8 cellular contexts compared by ENCODE assay signal in the genomic region with DNA sequence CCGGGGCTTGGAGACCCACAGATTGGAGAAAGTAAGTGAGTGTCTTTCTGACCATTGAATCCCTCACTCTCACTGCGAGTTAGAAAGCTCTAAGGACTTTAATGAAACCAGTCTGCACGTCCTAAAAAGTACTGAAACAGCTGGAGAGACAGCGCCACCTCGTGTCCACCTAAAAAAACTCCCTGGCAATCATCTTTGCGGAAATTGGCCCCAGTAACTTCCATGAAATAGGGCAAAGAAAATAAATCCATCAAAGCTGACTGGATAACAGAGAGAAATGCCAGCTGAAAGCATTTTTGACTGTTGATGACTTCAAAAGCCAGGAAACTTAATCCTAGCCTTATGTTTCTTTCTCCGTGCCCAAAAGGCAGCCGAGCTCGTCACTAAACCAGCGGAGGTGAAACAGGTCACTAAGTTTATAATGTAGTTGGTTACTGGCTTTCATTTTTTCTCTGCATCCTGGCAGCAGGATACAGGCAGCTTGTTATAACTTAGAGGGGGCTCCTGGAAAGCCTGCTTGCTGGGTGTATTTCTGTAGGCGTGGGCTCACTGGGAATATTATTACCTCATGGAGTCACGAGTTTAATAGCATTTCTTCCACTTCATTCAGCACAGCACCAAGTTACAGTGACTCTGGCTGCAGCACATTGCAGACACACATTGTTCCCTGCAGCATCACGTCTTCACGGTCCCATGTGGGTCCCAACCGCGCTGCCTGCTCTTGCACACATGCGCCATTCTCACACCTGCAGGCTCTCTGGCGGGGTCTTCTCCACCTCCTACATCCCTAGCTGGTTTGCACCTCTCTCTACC.
A peak's percentile ranks its signal among the peaks of the same experiment; 100 is the strongest.
DNase-seq lines count a peak whose midpoint lies in the region; ATAC-seq and TF ChIP-seq lines count a peak whose summit lies in the region.

No MANE protein-coding gene starts in this region.

- H3K9me3 ChIP-seq in MM.1S (replicated peaks; ENCODE audit: insufficient read depth, low read length), result no peaks in the 10 kb centered on the region
- H3K9me3 ChIP-seq in RWPE2 (ENCODE audit: severe bottlenecking), result no peaks in the 10 kb centered on the region
- H3K9me3 ChIP-seq in prostate gland, result no peaks in the 10 kb centered on the region

- TF ChIP-seq CTCF in GM06990 (IDR thresholded peaks at IDR 0.05; ENCODE audit: insufficient read depth, low read length, poor library complexity, severe bottlenecking) (peak; percentile 82), MM.1S (IDR thresholded peaks at IDR 0.05; ENCODE audit: low read length) (peak; percentile 86), RWPE2 (IDR thresholded peaks at IDR 0.05; ENCODE audit: poor library complexity, severe bottlenecking) (peak; percentile 87), prostate gland (IDR thresholded peaks at IDR 0.05) (peak; percentile 55 to 82 (median 72))

- H3K4me2 ChIP-seq in MM.1S (ENCODE audit: low read depth, low read length), result peak overlapping the region; percentile 34

- no peaks in the 10 kb centered on the region for H3K9me2 ChIP-seq in MM.1S (replicated peaks; ENCODE audit: insufficient read depth, low read length)

- H3K9me3 Mint-ChIP-seq in activated naive CD4-positive, alpha-beta T cell treated with anti-CD3 and anti-CD28 coated beads, Interleukin-2, amount 10 ng/mL, durations not matched to agents 7 days and 5 days, result no peaks in the 10 kb centered on the region

- no peaks in the 10 kb centered on the region for H3K27me3 Mint-ChIP-seq in activated naive CD4-positive, alpha-beta T cell treated with anti-CD3 and anti-CD28 coated beads, Interleukin-2, amount 10 ng/mL, durations not matched to agents 7 days and 5 days

- no peak overlapping the region for H3K4me3 Mint-ChIP-seq in activated naive CD4-positive, alpha-beta T cell treated with anti-CD3 and anti-CD28 coated beads, Interleukin-2, amount 10 ng/mL, durations not matched to agents 7 days and 5 days

- H3K4me1 ChIP-seq in MM.1S (ENCODE audit: low read length) (no peaks in the 10 kb centered on the region; the same call in 1 of the 2 replicates), RWPE2 (ENCODE audit: insufficient read depth, poor library complexity, severe bottlenecking) (no peaks in the 10 kb centered on the region), prostate gland (replicated peaks) (no peaks in the 10 kb centered on the region)

- no peaks in the 10 kb centered on the region for H3K79me2 ChIP-seq in MM.1S (ENCODE audit: low read length)

- H3K27ac Mint-ChIP-seq in activated naive CD4-positive, alpha-beta T cell treated with anti-CD3 and anti-CD28 coated beads, Interleukin-2, amount 10 ng/mL, durations not matched to agents 7 days and 5 days, result no peak overlapping the region

- H3K4me1 Mint-ChIP-seq in activated naive CD4-positive, alpha-beta T cell treated with anti-CD3 and anti-CD28 coated beads, Interleukin-2, amount 10 ng/mL, durations not matched to agents 7 days and 5 days, result no peaks in the 10 kb centered on the region

- no peaks in the 10 kb centered on the region for H3K36me3 Mint-ChIP-seq in activated naive CD4-positive, alpha-beta T cell treated with anti-CD3 and anti-CD28 coated beads, Interleukin-2, amount 10 ng/mL, durations not matched to agents 7 days and 5 days

- DNase-seq in GM06990 (ENCODE audit: extremely low read depth, insufficient read length), result no peak
- DNase-seq in MM.1S, result peak; percentile 73
- no peak for DNase-seq in RWPE2 (ENCODE audit: low spot score)
- DNase-seq in activated naive CD4-positive, alpha-beta T cell treated with anti-CD3 and anti-CD28 coated beads, Interleukin-2, amount 10 ng/mL, durations not matched to agents 7 days and 5 days, result peak; percentile 71
- peak; percentile 48 for DNase-seq in Right ventricle myocardium superior
- DNase-seq in prostate gland (ENCODE audit: low spot score), result peak; percentile 51

- no peaks in the 10 kb centered on the region for H4K20me1 ChIP-seq in MM.1S (ENCODE audit: insufficient read depth, low read length)

- H3K4me3 ChIP-seq in GM06990 (replicated peaks; ENCODE audit: low read depth, low read length) (no peak overlapping the region), MM.1S (ENCODE audit: low read length) (peak overlapping the region; percentile 41; the same call in 1 of the 2 replicates), RWPE2 (ENCODE audit: severe bottlenecking) (no peak overlapping the region), prostate gland (no peak overlapping the region)

- no peak overlapping the region for H3K9ac ChIP-seq in MM.1S (ENCODE audit: low read length)

- H3F3A ChIP-seq in MM.1S (ENCODE audit: insufficient read depth, low read length), result no peaks in the 10 kb centered on the region

- H3K27ac ChIP-seq in MM.1S (ENCODE audit: low read length) (no peak overlapping the region), RWPE2 (ENCODE audit: poor library complexity, severe bottlenecking) (no peak overlapping the region), prostate gland (no peak overlapping the region)

- CTCF ChIA-PET in activated naive CD4-positive, alpha-beta T cell treated with anti-CD3 and anti-CD28 coated beads, Interleukin-2, amount 10 ng/mL, durations not matched to agents 7 days and 5 days (lab: Charles Lee), result interaction anchor here (0.8 to 4.4 kb wide), 16 partner anchors 8 to 369 kb away, joined by 3 to 41 read pairs (median 4); no protein-coding TSS in a partner anchor

- intact Hi-C loops in Right ventricle myocardium superior (cut with DNase I), result loop anchor here (5.0 kb wide), 1 partner anchor 240 kb away; no protein-coding TSS in a partner anchor
- intact Hi-C loops in prostate gland (cut with DNase I), result loop anchor here (5.0 to 10.0 kb wide), 2 partner anchors 130 to 242 kb away; no protein-coding TSS in a partner anchor

- H3K27me3 ChIP-seq in GM06990 (replicated peaks; ENCODE audit: control insufficient read depth, insufficient read depth, low read length) (no peaks in the 10 kb centered on the region; the same call in 1 of the 2 replicates), MM.1S (replicated peaks; ENCODE audit: insufficient read depth, low read length) (no peaks in the 10 kb centered on the region), RWPE2 (ENCODE audit: insufficient read depth, poor library complexity, severe bottlenecking) (peaks cover 15% of the 10 kb centered on the region), prostate gland (replicated peaks; ENCODE audit: insufficient read depth) (no peaks in the 10 kb centered on the region)

- H3K36me3 ChIP-seq in GM06990 (ENCODE audit: control insufficient read depth, insufficient read depth, low read length) (no peaks in the 10 kb centered on the region), MM.1S (replicated peaks; ENCODE audit: insufficient read depth, low read length) (no peaks in the 10 kb centered on the region), RWPE2 (ENCODE audit: low read depth) (no peaks in the 10 kb centered on the region), prostate gland (no peaks in the 10 kb centered on the region)

- ATAC-seq in RWPE2 (ENCODE audit: low read depth) (peak; percentile 53; the same call in 2 of the 3 replicates), Right ventricle myocardium superior (ENCODE audit: poor library complexity) (peak; percentile 84), HG02938 (IDR thresholded peaks at IDR 0.05; ENCODE audit: unreplicated experiment) (no peak), GM18873 (IDR thresholded peaks at IDR 0.05; ENCODE audit: low FRiP score, unreplicated experiment) (no peak)

- no peak for TF ChIP-seq POLR2A in prostate gland (IDR thresholded peaks at IDR 0.05)

- H2AFZ ChIP-seq in MM.1S (ENCODE audit: low read length), result peak overlapping the region; percentile 27

- WGBS in prostate gland, result 30% methylated on average over 18 of the region's 18 CpGs

Comparison
In these comparisons a context has a peak if more than half of its experiments do, and no peak if none do; other contexts are left out.
1. DNase-seq: peak in MM.1S (single experiment), activated naive CD4-positive, alpha-beta T cell treated with anti-CD3 and anti-CD28 coated beads, Interleukin-2, amount 10 ng/mL, durations not matched to agents 7 days and 5 days (single experiment), Right ventricle myocardium superior (single experiment) and prostate gland (single experiment); none in GM06990 (single experiment) and RWPE2 (single experiment).
2. ATAC-seq: peak in RWPE2 (single experiment) and Right ventricle myocardium superior (single experiment); none in HG02938 (single experiment) and GM18873 (single experiment).
3. Peak in every context shown above with its lines, with median percentiles within 50 percentile points of each other: CTCF ChIP-seq.